32 cellular contexts compared by ENCODE assay signal in genomic region chr15:76584868-76585572, GRCh38.
"Had no signal": no experiment of that assay in that cellular context is flagged by ENCODE, and none has a peak within 500 bp of the region (broad histone marks: within the 10 kb centered on the region; RNA-seq: fewer than 3 reads in every experiment).

No MANE protein-coding gene starts in this region.

- H3K4me1 ChIP-seq: ascending aorta had no signal

- H3K27me3 ChIP-seq: ascending aorta, cardiac muscle cell had no signal

- ATAC-seq: activated CD8-positive, alpha-beta memory T cell treated with anti-CD3 and anti-CD28 coated beads, Interleukin-2, amount 10 ng/mL, durations not matched to agents 7 days and 5 days; Panc1; SK-N-SH treated with all-trans-retinoic acid at 6 μM for 48 hours; T-cell had no signal

- H3K36me3 ChIP-seq: ascending aorta, cardiac muscle cell, WERI-Rb-1 had no signal

- DNase-seq: activated CD4-positive, alpha-beta memory T cell treated with anti-CD3 and anti-CD28 coated beads, Interleukin-2, amount 10 ng/mL, durations not matched to agents 7 days and 5 days; activated CD4-positive, alpha-beta T cell treated with anti-CD3 and anti-CD28 coated beads for 1 hour; activated CD4-positive, alpha-beta T cell treated with anti-CD3 and anti-CD28 coated beads for 48 hours; activated CD4-positive, CD25-positive, alpha-beta regulatory T cell; activated CD8-positive, alpha-beta memory T cell treated with anti-CD3 and anti-CD28 coated beads for 24 hours; activated CD8-positive, alpha-beta memory T cell treated with anti-CD3 and anti-CD28 coated beads, Interleukin-2, amount 10 ng/mL, durations not matched to agents 7 days and 5 days; activated CD8-positive, alpha-beta memory T cell treated with anti-CD3 and anti-CD28 coated beads, Interleukin-2, amount 50 U/mL, for 48 hours; activated effector memory CD4-positive, alpha-beta T cell treated with Interleukin-2 at 50 U/mL for 16 hours; activated naive CD4-positive, alpha-beta T cell; activated naive CD4-positive, alpha-beta T cell treated with anti-CD3 and anti-CD28 coated beads, Interleukin-2, amount 50 U/mL, for 16 hours; activated naive CD8-positive, alpha-beta T cell treated with anti-CD3 and anti-CD28 coated beads for 36 hours; activated T-cell treated with anti-CD3 and anti-CD28 coated beads, Interleukin-2, amount 50 U/mL, for 48 hours; amniotic stem cell; NCI-H1092 treated with DMSO at 0.1 percent for 48 hours; NCI-H1417; NCI-H146; NCI-H187; NCI-H2029 treated with DMSO at 0.1 percent for 48 hours; NCI-H2107; NCI-H446; NCI-H510A treated with DMSO at 0.1 percent for 48 hours; NCI-H526 treated with DMSO at 0.1 percent for 48 hours; NCI-H774; SIG-M5; T-cell; T-helper 2 cell; T-helper 9 cell; WERI-Rb-1 had no signal

- H3K27ac ChIP-seq: ascending aorta, cardiac muscle cell, WERI-Rb-1 had no signal

- H3K4me3 ChIP-seq: ascending aorta, cardiac muscle cell had no signal
